In genomic region chr5:157167219-157167621, GRCh38 we compare ENCODE assay signal across 12 cellular contexts.
A peak's percentile ranks its signal among the peaks of the same experiment; 100 is the strongest.
DNase-seq lines count a peak whose midpoint lies in the region; ATAC-seq lines count a peak whose summit lies in the region.
"Had no signal": no experiment of that assay in that cellular context is flagged by ENCODE, and none has a peak within 500 bp of the region (broad histone marks: within the 10 kb centered on the region; RNA-seq: fewer than 3 reads in every experiment).

No MANE protein-coding gene starts in this region.

- no peak overlapping the region for H3K4me3 ChIP-seq in BLaER1
- H3K4me3 ChIP-seq: vagina had no signal

- peak overlapping the region; percentile 74 for H3K4me2 ChIP-seq in BLaER1

- DNase-seq in activated CD4-positive, CD25-positive, alpha-beta regulatory T cell treated with anti-CD3 and anti-CD28 coated beads, Interleukin-2, amount 50 U/mL, for 72 hours = peak; percentile 12
- DNase-seq in iris pigment epithelial cell (ENCODE audit: low read depth) (peak; percentile 81), cortex of kidney (lab: John Stamatoyannopoulos, UW) (no peak)
- no peak for DNase-seq in effector CD4-positive, alpha-beta T cell
- no peak for DNase-seq in stimulated activated CD4-positive, alpha-beta T cell treated with anti-CD3 and anti-CD28 coated beads, Interleukin-4, amount 100 ng/mL, for 24 hours
- no peak for DNase-seq in stimulated activated CD8-positive, alpha-beta memory T cell treated with anti-CD3 and anti-CD28 coated beads, Interleukin-4, amount 100 ng/mL, for 48 hours
- DNase-seq: effector CD8-positive, alpha-beta T cell; NCI-H2029 treated with DMSO at 0.1 percent for 48 hours had no signal

- H3K4me1 ChIP-seq in BLaER1 = peaks cover 59% of the 10 kb centered on the region
- H3K4me1 ChIP-seq: vagina had no signal

- peak overlapping the region; percentile 30 for H3K9ac ChIP-seq in BLaER1

- no peaks in the 10 kb centered on the region for H3K36me3 ChIP-seq in BLaER1
- H3K36me3 ChIP-seq: vagina had no signal

- H3K27me3 ChIP-seq in BLaER1 = no peaks in the 10 kb centered on the region
- H3K27me3 ChIP-seq: vagina had no signal

- H3K27ac ChIP-seq in BLaER1 = peak overlapping the region; percentile 76
- H3K27ac ChIP-seq: vagina had no signal

- peaks cover 47% of the 10 kb centered on the region for H3K9me3 ChIP-seq in BLaER1
- H3K9me3 ChIP-seq: vagina had no signal

- no peaks in the 10 kb centered on the region for H4K20me1 ChIP-seq in BLaER1

- peak; percentile 50 for ATAC-seq in GM19463 (IDR thresholded peaks at IDR 0.05; ENCODE audit: unreplicated experiment)
- ATAC-seq: HCT116 had no signal

Comparison
In these comparisons a context has a peak if more than half of its experiments do, and no peak if none do; other contexts are left out.
1. DNase-seq: peak in activated CD4-positive, CD25-positive, alpha-beta regulatory T cell treated with anti-CD3 and anti-CD28 coated beads, Interleukin-2, amount 50 U/mL, for 72 hours (single experiment) and iris pigment epithelial cell (single experiment); none in effector CD4-positive, alpha-beta T cell (single experiment), cortex of kidney (single experiment), stimulated activated CD4-positive, alpha-beta T cell treated with anti-CD3 and anti-CD28 coated beads, Interleukin-4, amount 100 ng/mL, for 24 hours (single experiment) and stimulated activated CD8-positive, alpha-beta memory T cell treated with anti-CD3 and anti-CD28 coated beads, Interleukin-4, amount 100 ng/mL, for 48 hours (single experiment).